Comparison of ENCODE assay signal across 15 cellular contexts in the genomic region with DNA sequence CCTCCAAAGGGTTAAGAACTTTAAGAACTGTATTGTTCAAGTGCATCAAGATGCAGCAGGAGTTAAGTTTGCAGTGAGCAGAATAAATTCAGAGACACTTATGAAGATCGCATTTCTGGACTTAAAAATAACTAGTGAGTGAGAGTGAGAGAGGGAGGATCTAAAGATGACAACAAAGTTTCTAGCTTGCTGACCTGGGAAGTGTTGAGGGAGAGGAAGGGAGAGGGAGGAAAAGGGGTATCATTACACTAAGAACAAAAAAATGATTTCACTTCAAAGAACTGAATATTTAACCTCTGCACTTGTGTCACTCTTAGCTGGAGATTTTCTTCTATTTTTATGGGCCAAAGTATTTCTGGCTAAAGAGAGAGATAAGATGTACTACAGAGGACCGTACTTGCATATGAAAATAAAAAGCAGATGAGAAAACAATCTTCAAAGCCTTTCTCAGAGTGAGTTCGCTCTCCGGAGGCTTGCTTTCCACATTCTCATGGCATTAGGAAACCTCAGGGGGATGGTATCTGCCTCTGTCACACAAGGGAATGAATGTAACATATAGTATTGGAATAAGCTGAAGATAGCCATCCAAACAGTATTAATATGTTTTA.
DNase-seq lines count a peak whose midpoint lies in the region; ATAC-seq, FAIRE-seq and TF ChIP-seq lines count a peak whose summit lies in the region.
"Had no signal": no experiment of that assay in that cellular context is flagged by ENCODE, and none has a peak within 500 bp of the region (broad histone marks: within the 10 kb centered on the region; RNA-seq: fewer than 3 reads in every experiment).

No MANE protein-coding gene starts in this region.

- peaks cover 37% of the 10 kb centered on the region for H3K4me1 ChIP-seq in A549

- intact Hi-C loops in CD14-positive monocyte (cut with micrococcal nuclease): no loop called here

- CTCF ChIA-PET in A549 (lab: Yijun Ruan, JAX): interaction anchor here (0.5 to 1.2 kb wide), 4 partner anchors 12 to 150 kb away, joined by 3 to 9 read pairs (median 4); no protein-coding TSS in a partner anchor

- H3K27ac ChIP-seq in A549: 0 out of 6 replicates have a peak overlapping the region, but pooled peaks of 1 of the 2 experiments have one; percentile 4
- H3K27ac ChIP-seq: suprapubic skin had no signal

- H3K27ac Mint-ChIP-seq in mesothelial cell of epicardium (peak overlapping the region; percentile 89), CD14-positive monocyte (no peak overlapping the region)

- 60% methylated on average over 4 of the region's 4 CpGs for WGBS in A549 (ENCODE audit: missing lambda C conversion rate)

- DNase-seq in A549 (ENCODE audit: low read depth in 1 of 2, low spot score in 1 of 2): no peak
- peak; percentile 43 for DNase-seq in LHCN-M2 (ENCODE audit: low read depth)
- peak; percentile 69 for DNase-seq in fibroblast of gingiva (ENCODE audit: low read depth)
- DNase-seq in mesothelial cell of epicardium (ENCODE audit: low spot score in 2 of 2, unreplicated experiment in 2 of 2): no peak
- no peak for DNase-seq in CD14-positive monocyte (ENCODE audit: low spot score)
- DNase-seq in stimulated activated CD4-positive, alpha-beta T cell treated with anti-CD3 and anti-CD28 coated beads, Interleukin-4, amount 100 ng/mL, for 4 hours: no peak
- no peak for DNase-seq in DMS114 treated with DMSO at 0.1 percent for 48 hours (lab: John Stamatoyannopoulos, UW; ENCODE audit: unreplicated experiment)
- DNase-seq in anterior cingulate cortex (lab: John Stamatoyannopoulos, UW): no peak
- DNase-seq: ACHN; activated effector memory CD4-positive, alpha-beta T cell treated with anti-CD3 and anti-CD28 coated beads, Interleukin-2, amount 50 U/mL, for 16 hours; NCI-H2081 treated with DMSO at 0.1 percent for 48 hours; SHP77 treated with DMSO at 0.1 percent for 48 hours; stimulated activated CD4-positive, alpha-beta T cell treated with anti-CD3 and anti-CD28 coated beads, Interleukin-12 subunit alpha, Interleukin-12 subunit beta, amount 100 ng/mL, for 4 hours had no signal

- H3K27me3 Mint-ChIP-seq in mesothelial cell of epicardium (ENCODE audit: low read depth) (no peaks in the 10 kb centered on the region), CD14-positive monocyte (ENCODE audit: low read depth in 3 of 3) (peaks cover 4 to 17% (median 8%) of the 10 kb centered on the region in 3 donors)

- TF ChIP-seq POLR2A in A549 (IDR thresholded peaks at IDR 0.05; ENCODE audit: low read length): no peak

- peaks cover 14% of the 10 kb centered on the region; the same call in 2 of the 3 replicates for H3K9me3 ChIP-seq in A549
- H3K9me3 ChIP-seq: suprapubic skin had no signal

- no peak for TF ChIP-seq RAD21 in A549 (conservative IDR thresholded peaks at IDR 0.05 in 1 of 2, IDR thresholded peaks at IDR 0.05 in 1 of 2)

- H3K36me3 Mint-ChIP-seq in mesothelial cell of epicardium: peaks cover 1% of the 10 kb centered on the region
- no peaks in the 10 kb centered on the region for H3K36me3 Mint-ChIP-seq in CD14-positive monocyte

- no peak for TF ChIP-seq EP300 in A549 (IDR thresholded peaks at IDR 0.05)

- peak; percentile 32 for FAIRE-seq in A549 (lab: Jason Lieb, UNC)

- no peak overlapping the region for H3K4me3 Mint-ChIP-seq in mesothelial cell of epicardium
- no peak overlapping the region for H3K4me3 Mint-ChIP-seq in CD14-positive monocyte

- ATAC-seq in A549: no peak

- H3K4me1 Mint-ChIP-seq in mesothelial cell of epicardium (peaks cover 56% of the 10 kb centered on the region), CD14-positive monocyte (no peaks in the 10 kb centered on the region)

- H3K9me3 Mint-ChIP-seq in mesothelial cell of epicardium (peaks cover 8% of the 10 kb centered on the region), CD14-positive monocyte (peaks cover 7 to 21% (median 10%) of the 10 kb centered on the region in 7 donors)

- TF ChIP-seq CTCF in A549 (IDR thresholded peaks at IDR 0.05) (no peak), mesothelial cell of epicardium (IDR thresholded peaks at IDR 0.05; ENCODE audit: unreplicated experiment) (no peak), CD14-positive monocyte (IDR thresholded peaks at IDR 0.05) (no peak)

- H3K4me3 ChIP-seq in A549: no peak overlapping the region
- H3K4me3 ChIP-seq: lung, suprapubic skin had no signal

- peak overlapping the region; percentile 18; the same call in 2 of the 3 replicates for H3K4me2 ChIP-seq in A549

- POLR2A ChIA-PET in A549 (lab: Yijun Ruan, JAX): interaction anchor here (1.0 kb wide), 1 partner anchor 92 kb away, joined by 3 read pairs; the partner anchor contains the start of gene TJP1

TF ChIP-seq in A549, 52 proteins besides CTCF, POLR2A, EP300 and RAD21:
- TF ChIP-seq NR3C1 (IDR thresholded peaks at IDR 0.05) (no peak), RCOR1 (IDR thresholded peaks at IDR 0.05; ENCODE audit: low read depth, low read length) (no peak), PHF8 (IDR thresholded peaks at IDR 0.05; ENCODE audit: borderline replicate concordance, low read depth) (no peak), ZC3H11A (IDR thresholded peaks at IDR 0.05) (no peak), KDM1A (IDR thresholded peaks at IDR 0.05; ENCODE audit: low read depth) (no peak), CBX8 (IDR thresholded peaks at IDR 0.05) (no peak), BHLHE40 (IDR thresholded peaks at IDR 0.05; ENCODE audit: low read depth, low read length) (no peak), ZNF302 (CRISPR knock-in tag; IDR thresholded peaks at IDR 0.05) (no peak), FOXS1 (CRISPR knock-in tag; IDR thresholded peaks at IDR 0.05) (no peak), JUN (IDR thresholded peaks at IDR 0.05) (no peak), CHD2 (IDR thresholded peaks at IDR 0.05; ENCODE audit: low read length, partially characterized antibody) (no peak), KDM5A (IDR thresholded peaks at IDR 0.05) (no peak)
TF ChIP-seq in A549: peak in this region for 0.

Comparison
In these comparisons a context has a peak if more than half of its experiments do, and no peak if none do; other contexts are left out.
1. DNase-seq: peak in LHCN-M2 (single experiment) and fibroblast of gingiva (single experiment); none in A549 (0 of 2), mesothelial cell of epicardium (0 of 2), CD14-positive monocyte (single experiment), stimulated activated CD4-positive, alpha-beta T cell treated with anti-CD3 and anti-CD28 coated beads, Interleukin-4, amount 100 ng/mL, for 4 hours (0 of 2), DMS114 treated with DMSO at 0.1 percent for 48 hours (single experiment) and anterior cingulate cortex (0 of 58).